In genomic region chr5:175729829-175730277, GRCh38 we compare ENCODE assay signal across 8 cellular contexts.
DNase-seq lines count a peak whose midpoint lies in the region; ATAC-seq and TF ChIP-seq lines count a peak whose summit lies in the region.

No MANE protein-coding gene starts in this region.

- no peaks in the 10 kb centered on the region for H3K36me3 ChIP-seq in left lung

- ATAC-seq in GM19023 (IDR thresholded peaks at IDR 0.05; ENCODE audit: unreplicated experiment) (peak; percentile 83), HG03565 (IDR thresholded peaks at IDR 0.05; ENCODE audit: unreplicated experiment) (peak; percentile 57), left lung (peak; percentile 99)

- H3K4me1 ChIP-seq in left lung, result no peaks in the 10 kb centered on the region

- no peaks in the 10 kb centered on the region for H3K9me3 ChIP-seq in left lung

- POLR2A ChIA-PET in AG04449 (lab: Yijun Ruan, JAX), result no interaction called here

- peaks cover 5 to 56% of the 10 kb centered on the region in 2 donors for H3K27me3 ChIP-seq in left lung

- DNase-seq in AG04449 (ENCODE audit: low read depth, low spot score), result peak; percentile 29
- DNase-seq in NCI-H748 (lab: John Stamatoyannopoulos, UW; ENCODE audit: unreplicated experiment), result peak; percentile 88
- DNase-seq in activated CD4-positive, alpha-beta T cell treated with anti-CD3 and anti-CD28 coated beads, Interleukin-2, amount 50 U/mL, for 1 hour, result peak; percentile 96
- peak; percentile 95 for DNase-seq in dermis blood vessel endothelial cell
- peak; percentile 89 to 96 for DNase-seq in left lung
- DNase-seq in stimulated activated CD4-positive, alpha-beta T cell treated with anti-CD3 and anti-CD28 coated beads, TNF-alpha, amount 100 ng/mL, for 1 hour (ENCODE audit: low read depth in 3 of 3, low spot score in 1 of 3), result peak; percentile 79 to 94 (median 84)

- H3K27ac ChIP-seq in left lung, result no peak overlapping the region

- CTCF ChIA-PET in AG04449 (lab: Yijun Ruan, JAX), result interaction anchor here (0.9 to 4.4 kb wide), 32 partner anchors 10 to 1383 kb away, joined by 3 to 38 read pairs (median 5); partner anchors contain the start of genes CLTB, CPLX2, FGFR4 and KIAA1191

- no peak overlapping the region for H3K4me3 ChIP-seq in AG04449 (ENCODE audit: low read depth, low read length)
- H3K4me3 ChIP-seq in left lung, result no peak overlapping the region

- intact Hi-C loops in left lung (cut with DNase I), result no loop called here

- TF ChIP-seq CTCF in AG04449 (IDR thresholded peaks at IDR 0.05; ENCODE audit: insufficient read depth, low read length, missing control alignments), result peak; percentile 97
- TF ChIP-seq CTCF in left lung (IDR thresholded peaks at IDR 0.05), result peak; percentile 89 to 93

Comparison
In these comparisons a context has a peak if more than half of its experiments do, and no peak if none do; other contexts are left out.
1. DNase-seq: peak in every context shown above with its lines; median percentile 96 in activated CD4-positive, alpha-beta T cell treated with anti-CD3 and anti-CD28 coated beads, Interleukin-2, amount 50 U/mL, for 1 hour; 95 in dermis blood vessel endothelial cell; 92 in left lung; 88 in NCI-H748; 84 in stimulated activated CD4-positive, alpha-beta T cell treated with anti-CD3 and anti-CD28 coated beads, TNF-alpha, amount 100 ng/mL, for 1 hour; 29 in AG04449.